ENCODE assay signal across 17 cellular contexts in genomic region chr9:27600254-27600653, GRCh38. TPM values are rescaled to one million over a fixed set of nuclear protein-coding genes. Genes with fewer than 3 reads are reported as not detected.
DNase-seq lines count a peak whose midpoint lies in the region; ATAC-seq and TF ChIP-seq lines count a peak whose summit lies in the region.
"Had no signal": no experiment of that assay in that cellular context is flagged by ENCODE, and none has a peak within 500 bp of the region (broad histone marks: within the 10 kb centered on the region; RNA-seq: fewer than 3 reads in every experiment).

No MANE protein-coding gene starts in this region.

- no peaks in the 10 kb centered on the region for H3K36me3 ChIP-seq in left ventricle myocardium inferior
- H3K36me3 ChIP-seq in muscle layer of duodenum (ENCODE audit: control insufficient read depth in 1 of 2, insufficient read depth in 2 of 2, low read length in 2 of 2) = no peaks in the 10 kb centered on the region
- no peaks in the 10 kb centered on the region for H3K36me3 ChIP-seq in thyroid gland

- no peak overlapping the region for H3K4me3 ChIP-seq in left ventricle myocardium inferior
- H3K4me3 ChIP-seq in muscle layer of duodenum (ENCODE audit: low read depth in 1 of 2, low read length in 2 of 2) = no peak overlapping the region
- no peak overlapping the region for H3K4me3 ChIP-seq in thyroid gland (replicated peaks in 1 of 3)

- CTCF ChIA-PET in T-cell (lab: Charles Lee) = interaction anchor here in 1 of 2 donors (0.7 kb wide), 1 partner anchor 1348 kb away, joined by 10 read pairs; no protein-coding TSS in a partner anchor

- intact Hi-C loops in left ventricle myocardium inferior (cut with micrococcal nuclease) (no loop called here), thyroid gland (cut with DNase I) (no loop called here)

- 33 to 44% methylated on average over 2 of the region's 2 CpGs for WGBS in thyroid gland, 2 donors

- H3K9me3 ChIP-seq in left ventricle myocardium inferior (replicated peaks) (no peaks in the 10 kb centered on the region), muscle layer of duodenum (ENCODE audit: control insufficient read depth in 1 of 2, low read length in 2 of 2) (no peaks in the 10 kb centered on the region), thyroid gland (no peaks in the 10 kb centered on the region)

- peak overlapping the region; percentile 49 for H3K27ac ChIP-seq in left ventricle myocardium inferior (replicated peaks)
- peak overlapping the region; percentile 68 for H3K27ac ChIP-seq in muscle layer of duodenum (ENCODE audit: low read length)
- H3K27ac ChIP-seq in thyroid gland = peak overlapping the region; percentile 49 to 78 (median 71)

- H3K9me3 Mint-ChIP-seq in T-cell = no peaks in the 10 kb centered on the region
- H3K9me3 Mint-ChIP-seq: activated naive CD4-positive, alpha-beta T cell treated with anti-CD3 and anti-CD28 coated beads for 36 hours; effector memory CD8-positive, alpha-beta T cell had no signal

- POLR2A ChIA-PET in T-cell (lab: Charles Lee) = interaction anchor here in 1 of 2 donors (0.6 kb wide), 1 partner anchor 59 kb away, joined by 6 read pairs; no protein-coding TSS in a partner anchor

- no peak for TF ChIP-seq POLR2A in thyroid gland (IDR thresholded peaks at IDR 0.05)

- H3K4me1 ChIP-seq in left ventricle myocardium inferior (no peaks in the 10 kb centered on the region), muscle layer of duodenum (ENCODE audit: control insufficient read depth in 1 of 2, insufficient read depth in 2 of 2, low read length in 2 of 2) (peaks cover 0 to 9% of the 10 kb centered on the region in 2 donors), thyroid gland (peaks cover 33 to 35% of the 10 kb centered on the region in 2 donors)

- no peaks in the 10 kb centered on the region for H3K27me3 ChIP-seq in left ventricle myocardium inferior (ENCODE audit: low read depth)
- no peaks in the 10 kb centered on the region for H3K27me3 ChIP-seq in muscle layer of duodenum (ENCODE audit: low read depth, low read length)
- H3K27me3 ChIP-seq in thyroid gland = no peaks in the 10 kb centered on the region

- H3K4me1 Mint-ChIP-seq in T-cell = no peaks in the 10 kb centered on the region

- H3K36me3 Mint-ChIP-seq in T-cell = no peaks in the 10 kb centered on the region

- no peak overlapping the region for H3K4me3 Mint-ChIP-seq in T-cell
- H3K4me3 Mint-ChIP-seq: activated naive CD4-positive, alpha-beta T cell treated with anti-CD3 and anti-CD28 coated beads for 36 hours; effector memory CD8-positive, alpha-beta T cell had no signal

- TF ChIP-seq CTCF in left ventricle myocardium inferior (IDR thresholded peaks at IDR 0.05; ENCODE audit: borderline replicate concordance) = no peak
- no peak for TF ChIP-seq CTCF in thyroid gland (IDR thresholded peaks at IDR 0.05)

- H3K27ac Mint-ChIP-seq in T-cell = no peak overlapping the region
- H3K27ac Mint-ChIP-seq: activated naive CD4-positive, alpha-beta T cell treated with anti-CD3 and anti-CD28 coated beads for 36 hours; effector memory CD8-positive, alpha-beta T cell had no signal

- ATAC-seq in HG03565 (IDR thresholded peaks at IDR 0.05; ENCODE audit: unreplicated experiment) (no peak), T-cell (replicated peaks in 1 of 4) (no peak)
- ATAC-seq: effector memory CD8-positive, alpha-beta T cell had no signal

- DNase-seq in UCSD-AML1 (lab: John Stamatoyannopoulos, UW; ENCODE audit: unreplicated experiment) (peak; percentile 17), left ventricle myocardium inferior (no peak), thyroid gland (peak; percentile 33 to 40), T-cell (no peak), NCI-H2081 (lab: John Stamatoyannopoulos, UW) (no peak)
- DNase-seq: activated CD4-positive, CD25-positive, alpha-beta regulatory T cell; activated CD8-positive, alpha-beta memory T cell treated with anti-CD3 and anti-CD28 coated beads, Interleukin-2, amount 50 U/mL, for 48 hours; activated naive CD4-positive, alpha-beta T cell treated with anti-CD3 and anti-CD28 coated beads for 36 hours; C1 segment of cervical spinal cord; DMS79; effector memory CD8-positive, alpha-beta T cell; NCI-H2029 treated with DMSO at 0.1 percent for 48 hours; NCI-H524 treated with DMSO at 0.1 percent for 48 hours; stimulated activated CD4-positive, alpha-beta T cell treated with anti-CD3 and anti-CD28 coated beads, Interleukin-4, amount 100 ng/mL, for 1 hour; SW 1271 had no signal

- peaks cover 4 to 12% of the 10 kb centered on the region in 2 donors for H3K27me3 Mint-ChIP-seq in T-cell

RNA-seq across cellular contexts. Expression of gene C9orf72, which starts 27.0 kb away (rescaled TPM):
- total RNA-seq in left ventricle myocardium inferior (15.6 TPM), thyroid gland (10 to 100 TPM; 26.1 to 58.0 (median 49.5) TPM), T-cell (10 to 100 TPM; 17.8 to 29.3 (median 20.6) TPM)

Comparison
In these comparisons a context has a peak if more than half of its experiments do, and no peak if none do; other contexts are left out.
1. DNase-seq: peak in UCSD-AML1 (single experiment) and thyroid gland (2 of 2); none in left ventricle myocardium inferior (single experiment), T-cell (0 of 34) and NCI-H2081 (0 of 2).
2. Peak in every context shown above with its lines, with median percentiles within 50 percentile points of each other: H3K27ac ChIP-seq.